Comparison of ENCODE assay signal across 8 cellular contexts in the genomic region with DNA sequence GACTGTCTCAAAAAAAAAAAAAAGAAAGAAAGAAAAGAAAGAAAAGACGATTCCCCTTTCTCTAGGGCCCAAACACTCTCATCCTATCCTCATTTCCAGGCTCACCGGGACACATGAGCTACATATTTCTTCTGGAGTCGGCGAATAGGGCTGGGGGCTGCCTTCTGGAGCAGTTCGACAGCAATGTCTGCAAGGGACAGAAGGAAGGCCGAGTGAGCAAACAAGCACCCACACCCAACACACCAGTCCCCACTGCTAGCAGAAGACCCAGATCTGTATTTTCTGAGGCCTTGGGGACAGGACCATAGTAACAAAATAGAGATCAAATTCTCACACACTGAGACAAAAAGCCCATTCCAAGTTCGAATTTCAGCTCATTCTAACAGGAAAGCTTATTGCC. TPM values are rescaled to one million over a fixed set of nuclear protein-coding genes. Genes with fewer than 3 reads are reported as not detected.
DNase-seq lines count a peak whose midpoint lies in the region; ATAC-seq and TF ChIP-seq lines count a peak whose summit lies in the region.

No MANE protein-coding gene starts in this region.

- POLR2A ChIA-PET in CD8-positive, alpha-beta memory T cell (lab: Charles Lee), result interaction anchor here (0.9 to 4.6 kb wide), 9 partner anchors 16 to 212 kb away, joined by 3 to 88 read pairs (median 9); a partner anchor contains a TSS
- POLR2A ChIA-PET in OCI-LY7 (lab: Charles Lee), result interaction anchor here (0.5 to 3.3 kb wide), 9 partner anchors 9 to 288 kb away, joined by 3 to 23 read pairs (median 5); a partner anchor contains a TSS

- ATAC-seq in GM19324 (IDR thresholded peaks at IDR 0.05; ENCODE audit: low FRiP score, unreplicated experiment) (no peak), GM19328 (IDR thresholded peaks at IDR 0.05; ENCODE audit: unreplicated experiment) (no peak)

- CTCF ChIA-PET in CD8-positive, alpha-beta memory T cell (lab: Charles Lee), result interaction anchor here (0.8 to 8.6 kb wide), 11 partner anchors 14 to 119 kb away, joined by 3 to 110 read pairs (median 5); a partner anchor contains a TSS
- CTCF ChIA-PET in OCI-LY7 (lab: Charles Lee; ENCODE audit: unreplicated experiment), result interaction anchor here (0.6 to 1.3 kb wide), 2 partner anchors 70 to 819 kb away, joined by 3 to 5 read pairs; a partner anchor contains a TSS

- no peak overlapping the region for H2AFZ ChIP-seq in OCI-LY7 (ENCODE audit: low read length)

- peaks cover 0 to 75% (median 7%) of the 10 kb centered on the region in 3 donors for H3K36me3 Mint-ChIP-seq in CD8-positive, alpha-beta memory T cell
- H3K36me3 Mint-ChIP-seq in endothelial cell (ENCODE audit: low read depth, unreplicated experiment), result peaks cover 40% of the 10 kb centered on the region

- 76% methylated on average over 7 of the region's 7 CpGs for WGBS in prostate gland

- peaks cover 0 to 2% of the 10 kb centered on the region in 2 donors for H3K27me3 Mint-ChIP-seq in CD8-positive, alpha-beta memory T cell
- H3K27me3 Mint-ChIP-seq in endothelial cell (ENCODE audit: unreplicated experiment), result peaks cover 22% of the 10 kb centered on the region

- H3K79me2 ChIP-seq in OCI-LY7 (ENCODE audit: insufficient read depth, low read depth, low read length), result peaks cover 26% of the 10 kb centered on the region; the same call in 1 of the 2 replicates

- H3K4me1 Mint-ChIP-seq in CD8-positive, alpha-beta memory T cell, result peaks cover 49 to 77% (median 72%) of the 10 kb centered on the region in 3 donors
- H3K4me1 Mint-ChIP-seq in endothelial cell (ENCODE audit: unreplicated experiment), result peaks cover 38% of the 10 kb centered on the region

- no peak for DNase-seq in CD8-positive, alpha-beta memory T cell
- no peak for DNase-seq in OCI-LY7 (ENCODE audit: low spot score)
- no peak for DNase-seq in endothelial cell (ENCODE audit: low spot score)
- no peak for DNase-seq in prostate gland (ENCODE audit: low spot score)
- DNase-seq in stimulated activated CD4-positive, alpha-beta T cell treated with anti-CD3 and anti-CD28 coated beads, Interleukin-4, amount 100 ng/mL, for 1 hour, result no peak
- no peak for DNase-seq in NCI-H2196 (lab: John Stamatoyannopoulos, UW; ENCODE audit: unreplicated experiment)

- H3K4me3 ChIP-seq in CD8-positive, alpha-beta memory T cell (ENCODE audit: low read length), result peak overlapping the region; percentile 64
- H3K4me3 ChIP-seq in OCI-LY7 (ENCODE audit: low read depth, low read length, poor library complexity, severe bottlenecking) (peak overlapping the region; percentile 88), prostate gland (peak overlapping the region in 1 of 2 donors; percentile 82)

- TF ChIP-seq POLR2A in prostate gland (IDR thresholded peaks at IDR 0.05), result no peak

- no peaks in the 10 kb centered on the region for H3K9me3 ChIP-seq in CD8-positive, alpha-beta memory T cell (ENCODE audit: low read length)
- H3K9me3 ChIP-seq in OCI-LY7 (ENCODE audit: low read length) (no peaks in the 10 kb centered on the region), prostate gland (no peaks in the 10 kb centered on the region)

- H3K4me1 ChIP-seq in CD8-positive, alpha-beta memory T cell (ENCODE audit: insufficient read depth, low read length), result peaks cover 43% of the 10 kb centered on the region
- H3K4me1 ChIP-seq in OCI-LY7 (ENCODE audit: insufficient read depth, low read length, poor library complexity, severe bottlenecking) (peaks cover 18% of the 10 kb centered on the region), prostate gland (replicated peaks) (peaks cover 11% of the 10 kb centered on the region)

- intact Hi-C loops in OCI-LY7 (cut with micrococcal nuclease; ENCODE audit: unreplicated experiment) (loop anchor here (5.0 kb wide), 2 partner anchors 212 to 367 kb away; a partner anchor contains a TSS), prostate gland (cut with DNase I) (loop anchor here (5.0 to 10.0 kb wide), 3 partner anchors 42 to 339 kb away; a partner anchor contains a TSS)

- H3K9me3 Mint-ChIP-seq in CD8-positive, alpha-beta memory T cell, result no peaks in the 10 kb centered on the region
- H3K9me3 Mint-ChIP-seq in endothelial cell (ENCODE audit: unreplicated experiment), result no peaks in the 10 kb centered on the region

- H4K20me1 ChIP-seq in OCI-LY7 (ENCODE audit: insufficient read depth, low read length), result 0 out of 2 replicates have a peak, but pooled peaks cover 10% of the 10 kb centered on the region

- H3K27ac Mint-ChIP-seq in CD8-positive, alpha-beta memory T cell, result peak overlapping the region; percentile 54 to 100 (median 92)
- H3K27ac Mint-ChIP-seq in endothelial cell (ENCODE audit: unreplicated experiment), result peak overlapping the region; percentile 36

- no peaks in the 10 kb centered on the region for H3K9me2 ChIP-seq in OCI-LY7 (ENCODE audit: insufficient read depth, low read length)

- peak overlapping the region; percentile 85 to 98 (median 94) for H3K4me3 Mint-ChIP-seq in CD8-positive, alpha-beta memory T cell
- no peak overlapping the region for H3K4me3 Mint-ChIP-seq in endothelial cell (ENCODE audit: unreplicated experiment)

- peaks cover 20% of the 10 kb centered on the region for H3K36me3 ChIP-seq in CD8-positive, alpha-beta memory T cell (ENCODE audit: insufficient read depth, low read length)
- H3K36me3 ChIP-seq in OCI-LY7 (ENCODE audit: insufficient read depth, low read length) (peaks cover 60% of the 10 kb centered on the region), prostate gland (no peaks in the 10 kb centered on the region)

- no TSS peak for BruUV-seq in OCI-LY7 (replicated peaks; lab: Mats Ljungman, UMichigan)

- H3K4me2 ChIP-seq in OCI-LY7 (ENCODE audit: low read length), result peak overlapping the region; percentile 92

- no peak for TF ChIP-seq CTCF in OCI-LY7 (conservative IDR thresholded peaks at IDR 0.05; ENCODE audit: low read length)
- TF ChIP-seq CTCF in endothelial cell (IDR thresholded peaks at IDR 0.05; ENCODE audit: unreplicated experiment), result no peak
- no peak for TF ChIP-seq CTCF in prostate gland (IDR thresholded peaks at IDR 0.05)

- H3K27ac ChIP-seq in CD8-positive, alpha-beta memory T cell (ENCODE audit: low read depth, low read length), result no peak overlapping the region
- H3K27ac ChIP-seq in OCI-LY7 (ENCODE audit: low read depth, low read length, poor library complexity, severe bottlenecking) (peak overlapping the region; percentile 92), prostate gland (peak overlapping the region; percentile 98 to 99)

- H3K27me3 ChIP-seq in CD8-positive, alpha-beta memory T cell (ENCODE audit: insufficient read depth, low read length, poor library complexity, severe bottlenecking), result no peaks in the 10 kb centered on the region
- no peaks in the 10 kb centered on the region for H3K27me3 ChIP-seq in prostate gland (replicated peaks; ENCODE audit: insufficient read depth)

RNA-seq across cellular contexts. Expression of a gene that starts 1.2 kb away (rescaled TPM):
- 10 to 100 TPM; 66.2 to 67.0 TPM for total RNA-seq in CD8-positive, alpha-beta memory T cell
- polyA plus RNA-seq in CD8-positive, alpha-beta memory T cell, result 74.3 TPM
- 39.2 and 40.1 TPM in 2 replicates for total RNA-seq in OCI-LY7 (2014; rRNA removed; shearing (Covaris generic))
- total RNA-seq in OCI-LY7 (2022) (67.5 and 68.2 TPM in 2 replicates), endothelial cell (ENCODE audit: unreplicated experiment) (47.1 TPM), prostate gland (10 to 100 TPM; 53.6 to 60.1 TPM)

RNA-seq across cellular contexts. Expression of a gene that starts 2.6 kb away (rescaled TPM):
- total RNA-seq in CD8-positive, alpha-beta memory T cell, result 10 to 100 TPM; 67.6 to 76.1 TPM
- polyA plus RNA-seq in CD8-positive, alpha-beta memory T cell, result 65.9 TPM
- total RNA-seq in OCI-LY7 (2014; rRNA removed; shearing (Covaris generic)), result 44.9 and 59.1 TPM in 2 replicates
- 74.6 and 88.2 TPM in 2 replicates for total RNA-seq in OCI-LY7 (2022)
- total RNA-seq in endothelial cell (ENCODE audit: unreplicated experiment), result 90.6 TPM
- 100 to 1,000 TPM in 1 of 2 donors, 10 to 100 TPM in 1; 84.4 to 142 TPM for total RNA-seq in prostate gland

RNA-seq across cellular contexts. Expression of a gene that starts 5.7 kb away (rescaled TPM):
- total RNA-seq in CD8-positive, alpha-beta memory T cell, result 1 to 10 TPM; 2.3 to 2.6 TPM
- not detected for polyA plus RNA-seq in CD8-positive, alpha-beta memory T cell
- total RNA-seq in OCI-LY7 (2014; rRNA removed; shearing (Covaris generic)), result 2.7 and 4.0 TPM in 2 replicates
- 3.1 and 6.7 TPM in 2 replicates for total RNA-seq in OCI-LY7 (2022)
- total RNA-seq in endothelial cell (ENCODE audit: unreplicated experiment), result 1.7 TPM
- total RNA-seq in prostate gland, result 1 to 10 TPM; 2.3 to 2.9 TPM

RNA-seq across cellular contexts. Expression of a gene that starts 14.9 kb away (rescaled TPM):
- 10 to 100 TPM; 22.4 to 24.5 TPM for total RNA-seq in CD8-positive, alpha-beta memory T cell
- 26.3 TPM for polyA plus RNA-seq in CD8-positive, alpha-beta memory T cell
- 12.7 and 14.9 TPM in 2 replicates for total RNA-seq in OCI-LY7 (2014; rRNA removed; shearing (Covaris generic))
- total RNA-seq in OCI-LY7 (2022) (12.3 and 14.3 TPM in 2 replicates), endothelial cell (ENCODE audit: unreplicated experiment) (11.1 TPM), prostate gland (10 to 100 TPM; 15.2 to 16.9 TPM)

RNA-seq across cellular contexts. Expression of a gene that starts 31.1 kb away (rescaled TPM):
- 10 to 100 TPM; 32.4 to 36.8 TPM for total RNA-seq in CD8-positive, alpha-beta memory T cell
- 86.0 TPM for polyA plus RNA-seq in CD8-positive, alpha-beta memory T cell
- 42.4 and 51.6 TPM in 2 replicates for total RNA-seq in OCI-LY7 (2014; rRNA removed; shearing (Covaris generic))
- total RNA-seq in OCI-LY7 (2022) (35.3 and 35.9 TPM in 2 replicates), endothelial cell (ENCODE audit: unreplicated experiment) (39.7 TPM), prostate gland (10 to 100 TPM; 49.0 to 57.2 TPM)
